ENCODE assay signal across 1 cellular context in genomic region chr2:70984576-70985282, GRCh38.
TF ChIP-seq lines count a peak whose summit lies in the region.

No MANE protein-coding gene starts in this region.

TF ChIP-seq in GM12878, 131 proteins besides CTCF, POLR2A, EP300 and RAD21 (continued from another document and continues in another):
- TF ChIP-seq, protein P1, sequence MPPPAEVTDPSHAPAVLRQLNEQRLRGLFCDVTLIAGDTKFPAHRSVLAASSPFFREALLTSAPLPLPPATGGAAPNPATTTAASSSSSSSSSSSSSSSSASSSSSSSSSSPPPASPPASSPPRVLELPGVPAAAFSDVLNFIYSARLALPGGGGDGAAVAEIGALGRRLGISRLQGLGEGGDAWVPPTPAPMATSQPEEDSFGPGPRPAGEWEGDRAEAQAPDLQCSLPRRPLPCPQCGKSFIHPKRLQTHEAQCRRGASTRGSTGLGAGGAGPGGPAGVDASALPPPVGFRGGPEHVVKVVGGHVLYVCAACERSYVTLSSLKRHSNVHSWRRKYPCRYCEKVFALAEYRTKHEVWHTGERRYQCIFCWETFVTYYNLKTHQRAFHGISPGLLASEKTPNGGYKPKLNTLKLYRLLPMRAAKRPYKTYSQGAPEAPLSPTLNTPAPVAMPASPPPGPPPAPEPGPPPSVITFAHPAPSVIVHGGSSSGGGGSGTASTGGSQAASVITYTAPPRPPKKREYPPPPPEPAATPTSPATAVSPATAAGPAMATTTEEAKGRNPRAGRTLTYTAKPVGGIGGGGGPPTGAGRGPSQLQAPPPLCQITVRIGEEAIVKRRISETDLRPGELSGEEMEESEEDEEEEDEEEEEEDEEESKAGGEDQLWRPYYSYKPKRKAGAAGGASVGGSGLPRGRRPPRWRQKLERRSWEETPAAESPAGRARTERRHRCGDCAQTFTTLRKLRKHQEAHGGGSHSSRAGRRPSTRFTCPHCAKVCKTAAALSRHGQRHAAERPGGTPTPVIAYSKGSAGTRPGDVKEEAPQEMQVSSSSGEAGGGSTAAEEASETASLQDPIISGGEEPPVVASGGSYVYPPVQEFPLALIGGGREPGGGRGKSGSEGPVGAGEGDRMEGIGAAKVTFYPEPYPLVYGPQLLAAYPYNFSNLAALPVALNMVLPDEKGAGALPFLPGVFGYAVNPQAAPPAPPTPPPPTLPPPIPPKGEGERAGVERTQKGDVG (CRISPR knock-in tag; IDR thresholded peaks at IDR 0.05), result no peak
- TF ChIP-seq, protein P2, sequence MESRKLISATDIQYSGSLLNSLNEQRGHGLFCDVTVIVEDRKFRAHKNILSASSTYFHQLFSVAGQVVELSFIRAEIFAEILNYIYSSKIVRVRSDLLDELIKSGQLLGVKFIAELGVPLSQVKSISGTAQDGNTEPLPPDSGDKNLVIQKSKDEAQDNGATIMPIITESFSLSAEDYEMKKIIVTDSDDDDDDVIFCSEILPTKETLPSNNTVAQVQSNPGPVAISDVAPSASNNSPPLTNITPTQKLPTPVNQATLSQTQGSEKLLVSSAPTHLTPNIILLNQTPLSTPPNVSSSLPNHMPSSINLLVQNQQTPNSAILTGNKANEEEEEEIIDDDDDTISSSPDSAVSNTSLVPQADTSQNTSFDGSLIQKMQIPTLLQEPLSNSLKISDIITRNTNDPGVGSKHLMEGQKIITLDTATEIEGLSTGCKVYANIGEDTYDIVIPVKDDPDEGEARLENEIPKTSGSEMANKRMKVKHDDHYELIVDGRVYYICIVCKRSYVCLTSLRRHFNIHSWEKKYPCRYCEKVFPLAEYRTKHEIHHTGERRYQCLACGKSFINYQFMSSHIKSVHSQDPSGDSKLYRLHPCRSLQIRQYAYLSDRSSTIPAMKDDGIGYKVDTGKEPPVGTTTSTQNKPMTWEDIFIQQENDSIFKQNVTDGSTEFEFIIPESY (IDR thresholded peaks at IDR 0.05), result peak; percentile 92
- no peak for TF ChIP-seq NFIC (IDR thresholded peaks at IDR 0.05; ENCODE audit: low read depth, low read length)
- no peak for TF ChIP-seq ZNF687 (IDR thresholded peaks at IDR 0.05)
- 0 out of 2 replicates have a peak, but pooled peaks have one; percentile 46 for TF ChIP-seq SMARCA5 (IDR thresholded peaks at IDR 0.05)
- no peak for TF ChIP-seq CBX3 (IDR thresholded peaks at IDR 0.05; ENCODE audit: borderline replicate concordance, low read depth)
- TF ChIP-seq MTA3 (IDR thresholded peaks at IDR 0.05; ENCODE audit: borderline replicate concordance, low read length), result no peak
- TF ChIP-seq ESRRA (IDR thresholded peaks at IDR 0.05; ENCODE audit: low read length), result no peak
- no peak for TF ChIP-seq TAF1 (IDR thresholded peaks at IDR 0.05; ENCODE audit: borderline replicate concordance, low read depth, low read length)
- no peak for TF ChIP-seq STAT1 (conservative IDR thresholded peaks at IDR 0.05)
- no peak for TF ChIP-seq IKZF2 (IDR thresholded peaks at IDR 0.05)
- no peak for TF ChIP-seq HDAC2 (IDR thresholded peaks at IDR 0.05)
- no peak for TF ChIP-seq E4F1 (IDR thresholded peaks at IDR 0.05; ENCODE audit: borderline replicate concordance, partially characterized antibody)
- no peak for TF ChIP-seq NBN (IDR thresholded peaks at IDR 0.05)
- no peak for TF ChIP-seq CHD4 (IDR thresholded peaks at IDR 0.05)
- no peak for TF ChIP-seq TBL1XR1 (IDR thresholded peaks at IDR 0.05; ENCODE audit: low read depth, low read length)
- TF ChIP-seq, protein P3, sequence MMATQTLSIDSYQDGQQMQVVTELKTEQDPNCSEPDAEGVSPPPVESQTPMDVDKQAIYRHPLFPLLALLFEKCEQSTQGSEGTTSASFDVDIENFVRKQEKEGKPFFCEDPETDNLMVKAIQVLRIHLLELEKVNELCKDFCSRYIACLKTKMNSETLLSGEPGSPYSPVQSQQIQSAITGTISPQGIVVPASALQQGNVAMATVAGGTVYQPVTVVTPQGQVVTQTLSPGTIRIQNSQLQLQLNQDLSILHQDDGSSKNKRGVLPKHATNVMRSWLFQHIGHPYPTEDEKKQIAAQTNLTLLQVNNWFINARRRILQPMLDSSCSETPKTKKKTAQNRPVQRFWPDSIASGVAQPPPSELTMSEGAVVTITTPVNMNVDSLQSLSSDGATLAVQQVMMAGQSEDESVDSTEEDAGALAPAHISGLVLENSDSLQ (IDR thresholded peaks at IDR 0.05), result no peak
- TF ChIP-seq YY1 (IDR thresholded peaks at IDR 0.05; ENCODE audit: low read depth, low read length), result peak; percentile 87
- TF ChIP-seq KAT2A (conservative IDR thresholded peaks at IDR 0.05; ENCODE audit: control insufficient read depth, low read depth, low read length), result no peak
- no peak for TF ChIP-seq ZNF24 (IDR thresholded peaks at IDR 0.05)
- peak; percentile 54; the same call in 1 of the 2 replicates for TF ChIP-seq LARP7 (IDR thresholded peaks at IDR 0.05)
- 0 out of 2 replicates have a peak, but pooled peaks have one; percentile 30 for TF ChIP-seq SMC3 (IDR thresholded peaks at IDR 0.05; ENCODE audit: borderline replicate concordance, low read length)
- no peak for TF ChIP-seq EED (IDR thresholded peaks at IDR 0.05; ENCODE audit: low read depth)
- TF ChIP-seq CUX1 (IDR thresholded peaks at IDR 0.05; ENCODE audit: insufficient replicate concordance, low read depth, low read length), result no peak
- no peak for TF ChIP-seq NR2C2 (IDR thresholded peaks at IDR 0.05; ENCODE audit: borderline replicate concordance, control insufficient read depth, insufficient read length, low read depth)
- TF ChIP-seq, protein P4, sequence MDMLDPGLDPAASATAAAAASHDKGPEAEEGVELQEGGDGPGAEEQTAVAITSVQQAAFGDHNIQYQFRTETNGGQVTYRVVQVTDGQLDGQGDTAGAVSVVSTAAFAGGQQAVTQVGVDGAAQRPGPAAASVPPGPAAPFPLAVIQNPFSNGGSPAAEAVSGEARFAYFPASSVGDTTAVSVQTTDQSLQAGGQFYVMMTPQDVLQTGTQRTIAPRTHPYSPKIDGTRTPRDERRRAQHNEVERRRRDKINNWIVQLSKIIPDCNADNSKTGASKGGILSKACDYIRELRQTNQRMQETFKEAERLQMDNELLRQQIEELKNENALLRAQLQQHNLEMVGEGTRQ (IDR thresholded peaks at IDR 0.05; ENCODE audit: borderline replicate concordance, low read depth, low read length), result no peak
- TF ChIP-seq WRNIP1 (IDR thresholded peaks at IDR 0.05; ENCODE audit: borderline replicate concordance, low read depth, low read length), result no peak
- no peak for TF ChIP-seq SRF (IDR thresholded peaks at IDR 0.05; ENCODE audit: low read depth in 2 of 2, low read length in 2 of 2)
- no peak for TF ChIP-seq MLLT1 (IDR thresholded peaks at IDR 0.05)
- TF ChIP-seq JUND (IDR thresholded peaks at IDR 0.05; ENCODE audit: low read depth, low read length), result no peak
- TF ChIP-seq ZBED1 (IDR thresholded peaks at IDR 0.05; ENCODE audit: borderline replicate concordance), result no peak
- no peak for TF ChIP-seq ETV6 (conservative IDR thresholded peaks at IDR 0.05 in 1 of 2, IDR thresholded peaks at IDR 0.05 in 1 of 2; ENCODE audit: borderline replicate concordance in 1 of 2, low read depth in 1 of 2)
- TF ChIP-seq MYB (IDR thresholded peaks at IDR 0.05; ENCODE audit: borderline replicate concordance, low read depth, low read length), result no peak
- no peak for TF ChIP-seq FOXM1 (IDR thresholded peaks at IDR 0.05; ENCODE audit: low read depth, low read length)
- TF ChIP-seq EZH2 (IDR thresholded peaks at IDR 0.05; ENCODE audit: borderline replicate concordance, control insufficient read depth, low read depth, low read length), result no peak
- no peak for TF ChIP-seq ZNF217 (IDR thresholded peaks at IDR 0.05)
- no peak for TF ChIP-seq ZNF274 (IDR thresholded peaks at IDR 0.05; ENCODE audit: insufficient read depth, insufficient read length)
